ENCODE assay signal across 24 cellular contexts in genomic region chr12:113302466-113302865, GRCh38. TPM values are rescaled to one million over a fixed set of nuclear protein-coding genes. Genes with fewer than 3 reads are reported as not detected.
DNase-seq lines count a peak whose midpoint lies in the region; ATAC-seq, FAIRE-seq and TF ChIP-seq lines count a peak whose summit lies in the region.
"Had no signal": no experiment of that assay in that cellular context is flagged by ENCODE, and none has a peak within 500 bp of the region (broad histone marks: within the 10 kb centered on the region; RNA-seq: fewer than 3 reads in every experiment).

No MANE protein-coding gene starts in this region.

- no peak for ATAC-seq in K562
- ATAC-seq in heart left ventricle: no peak
- ATAC-seq: activated CD4-positive, CD25-positive, alpha-beta regulatory T cell treated with anti-CD3 and anti-CD28 coated beads, Interleukin-2, amount 50 U/mL, for 24 hours; body of pancreas; psoas muscle had no signal

- no peak for DNase-seq in activated CD4-positive, alpha-beta T cell treated with anti-CD3 and anti-CD28 coated beads, Interleukin-2, amount 10 ng/mL, durations not matched to agents 24 days and 14 days
- DNase-seq in activated CD4-positive, alpha-beta T cell treated with anti-CD3 and anti-CD28 coated beads, Interleukin-2, amount 50 U/mL, for 48 hours: no peak
- DNase-seq in OCI-LY7 (ENCODE audit: low spot score) (no peak), K562 (ENCODE audit: extremely low read depth in 1 of 4, low spot score in 3 of 4) (no peak), putamen (ENCODE audit: low spot score) (peak; percentile 49), MM.1S (no peak), heart left ventricle (no peak), KBM-7 (no peak)
- DNase-seq: activated T-cell treated with anti-CD3 and anti-CD28 coated beads, Interleukin-2, amount 50 U/mL, for 48 hours; body of pancreas; DMS79; H9; IMR-90; kidney glomerular epithelial cell; NCI-H1105 treated with DMSO at 0.1 percent for 48 hours; NCI-H2081 treated with DMSO at 0.1 percent for 48 hours; NCI-H82; Right ventricle myocardium superior; SW 1271; upper lobe of left lung had no signal

- no peaks in the 10 kb centered on the region for H3K9me2 ChIP-seq in OCI-LY7 (ENCODE audit: insufficient read depth, low read length)
- H3K9me2 ChIP-seq in MM.1S (replicated peaks; ENCODE audit: insufficient read depth, low read length): no peaks in the 10 kb centered on the region

- no peak for TF ChIP-seq EP300 in K562 (IDR thresholded peaks at IDR 0.05; ENCODE audit: low read length)

- in situ Hi-C loops in K562 (cut with MboI) (no loop called here), KBM-7 (cut with MboI; ENCODE audit: low pct_unique_long_range_greater_than_20kb, low sequenced_read_pairs) (no loop called here)

- H4K20me1 ChIP-seq in OCI-LY7 (ENCODE audit: insufficient read depth, low read length): no peaks in the 10 kb centered on the region
- H4K20me1 ChIP-seq in K562 (replicated peaks; ENCODE audit: control insufficient read depth, insufficient read depth, low read length): no peaks in the 10 kb centered on the region
- H4K20me1 ChIP-seq in MM.1S (ENCODE audit: insufficient read depth, low read length): no peaks in the 10 kb centered on the region

- TSS peak; percentile 32 for BruUV-seq in OCI-LY7 (replicated peaks; lab: Mats Ljungman, UMichigan)
- no TSS peak for BruUV-seq in K562 (replicated peaks; lab: Mats Ljungman, UMichigan)

- TF ChIP-seq CTCF in OCI-LY7 (conservative IDR thresholded peaks at IDR 0.05; ENCODE audit: low read length): no peak
- no peak for TF ChIP-seq CTCF in K562 (IDR thresholded peaks at IDR 0.05 in 2 of 3, conservative IDR thresholded peaks at IDR 0.05 in 1 of 3; ENCODE audit: insufficient read depth in 2 of 3, low read depth in 1 of 3, low read length in 3 of 3)
- TF ChIP-seq CTCF in MM.1S (IDR thresholded peaks at IDR 0.05; ENCODE audit: low read length): no peak
- no peak for TF ChIP-seq CTCF in heart left ventricle (IDR thresholded peaks at IDR 0.05)

- no peak overlapping the region for H3K4me2 ChIP-seq in OCI-LY7 (ENCODE audit: low read length)
- no peak overlapping the region for H3K4me2 ChIP-seq in K562 (ENCODE audit: insufficient read depth, low read length)
- no peak overlapping the region for H3K4me2 ChIP-seq in MM.1S (ENCODE audit: low read depth, low read length)

- no peaks in the 10 kb centered on the region for H3K9me3 ChIP-seq in OCI-LY7 (ENCODE audit: low read length)
- H3K9me3 ChIP-seq in K562 (replicated peaks; ENCODE audit: control insufficient read depth, insufficient read depth, low read depth, low read length): no peaks in the 10 kb centered on the region
- no peaks in the 10 kb centered on the region for H3K9me3 ChIP-seq in MM.1S (replicated peaks; ENCODE audit: insufficient read depth, low read length)
- no peaks in the 10 kb centered on the region for H3K9me3 ChIP-seq in heart left ventricle
- H3K9me3 ChIP-seq: body of pancreas, psoas muscle, upper lobe of left lung had no signal

- no peaks in the 10 kb centered on the region for H3K9me1 ChIP-seq in K562 (ENCODE audit: control insufficient read depth, insufficient read depth, low read length)

- POLR2A ChIA-PET in OCI-LY7 (lab: Charles Lee): no interaction called here
- POLR2A ChIA-PET in K562 (lab: Yijun Ruan, JAX): interaction anchor here (1.1 to 1.3 kb wide), 2 partner anchors 12 to 658 kb away, joined by 3 to 4 read pairs; no protein-coding TSS in a partner anchor

- no peaks in the 10 kb centered on the region for H3K27me3 Mint-ChIP-seq in activated CD4-positive, alpha-beta T cell treated with anti-CD3 and anti-CD28 coated beads, Interleukin-2, amount 10 ng/mL, durations not matched to agents 24 days and 14 days

- no peaks in the 10 kb centered on the region for H3F3A ChIP-seq in MM.1S (ENCODE audit: insufficient read depth, low read length)

- H2AFZ ChIP-seq in OCI-LY7 (ENCODE audit: low read length): no peak overlapping the region
- H2AFZ ChIP-seq in K562 (ENCODE audit: low read depth, low read length): no peak overlapping the region
- H2AFZ ChIP-seq in MM.1S (ENCODE audit: low read length): no peak overlapping the region

- TF ChIP-seq POLR2A in K562 (conservative IDR thresholded peaks at IDR 0.05) (no peak), heart left ventricle (IDR thresholded peaks at IDR 0.05) (no peak)

- peak overlapping the region; percentile 43 for H3K4me3 Mint-ChIP-seq in activated CD4-positive, alpha-beta T cell treated with anti-CD3 and anti-CD28 coated beads, Interleukin-2, amount 10 ng/mL, durations not matched to agents 24 days and 14 days
- H3K4me3 Mint-ChIP-seq: H9 had no signal

- H3K79me2 ChIP-seq in OCI-LY7 (ENCODE audit: insufficient read depth, low read depth, low read length) (no peaks in the 10 kb centered on the region), K562 (ENCODE audit: control insufficient read depth, insufficient read depth, low read length) (no peaks in the 10 kb centered on the region), MM.1S (ENCODE audit: low read length) (no peaks in the 10 kb centered on the region)

- H3K4me3 ChIP-seq in OCI-LY7 (ENCODE audit: low read depth, low read length, poor library complexity, severe bottlenecking) (no peak overlapping the region), K562 (no peak overlapping the region), MM.1S (ENCODE audit: low read length) (no peak overlapping the region), heart left ventricle (no peak overlapping the region)
- H3K4me3 ChIP-seq: body of pancreas, lung, psoas muscle, upper lobe of left lung had no signal

- FAIRE-seq in K562 (lab: Jason Lieb, UNC): no peak

- H3K4me1 ChIP-seq in OCI-LY7 (ENCODE audit: insufficient read depth, low read length, poor library complexity, severe bottlenecking): no peaks in the 10 kb centered on the region
- H3K4me1 ChIP-seq in K562 (replicated peaks in 1 of 2; ENCODE audit: control insufficient read depth in 2 of 2, insufficient read depth in 2 of 2, low read length in 2 of 2): peaks cover 30 to 31% of the 10 kb centered on the region in 2 experiments; a peak in 4 of 5 replicates
- no peaks in the 10 kb centered on the region for H3K4me1 ChIP-seq in MM.1S (ENCODE audit: low read length)
- H3K4me1 ChIP-seq in heart left ventricle: peaks cover 0 to 30% (median 23%) of the 10 kb centered on the region in 12 donors

- H3K27me3 ChIP-seq in K562 (ENCODE audit: control insufficient read depth in 2 of 2, insufficient read depth in 2 of 2, low read length in 2 of 2) (no peaks in the 10 kb centered on the region), MM.1S (replicated peaks; ENCODE audit: insufficient read depth, low read length) (no peaks in the 10 kb centered on the region), heart left ventricle (no peaks in the 10 kb centered on the region)
- H3K27me3 ChIP-seq: body of pancreas, upper lobe of left lung had no signal

- WGBS in K562 (ENCODE audit: insufficient coverage, low coverage, missing lambda C conversion rate): 62% methylated on average over 8 of the region's 8 CpGs
- 81 to 95% (median 92%) methylated on average over 8 of the region's 8 CpGs for WGBS in heart left ventricle, 4 donors

- peaks cover 39% of the 10 kb centered on the region for H3K36me3 Mint-ChIP-seq in activated CD4-positive, alpha-beta T cell treated with anti-CD3 and anti-CD28 coated beads, Interleukin-2, amount 10 ng/mL, durations not matched to agents 24 days and 14 days (ENCODE audit: low read depth)

- no peak for TF ChIP-seq RAD21 in K562 (CRISPR knock-in tag; conservative IDR thresholded peaks at IDR 0.05 in 1 of 2, IDR thresholded peaks at IDR 0.05 in 1 of 2)

- peaks cover 92% of the 10 kb centered on the region for H3K36me3 ChIP-seq in OCI-LY7 (ENCODE audit: insufficient read depth, low read length)
- H3K36me3 ChIP-seq in K562 (ENCODE audit: control insufficient read depth, insufficient read depth, low read length): peaks cover 32% of the 10 kb centered on the region; the same call in 2 of the 3 replicates
- H3K36me3 ChIP-seq in MM.1S (replicated peaks; ENCODE audit: insufficient read depth, low read length): no peaks in the 10 kb centered on the region
- H3K36me3 ChIP-seq in heart left ventricle: peaks cover 0 to 69% (median 54%) of the 10 kb centered on the region in 9 donors

- H3K9me3 Mint-ChIP-seq in activated CD4-positive, alpha-beta T cell treated with anti-CD3 and anti-CD28 coated beads, Interleukin-2, amount 10 ng/mL, durations not matched to agents 24 days and 14 days: no peaks in the 10 kb centered on the region
- H3K9me3 Mint-ChIP-seq: H9 had no signal

- H3K27ac ChIP-seq in OCI-LY7 (ENCODE audit: low read depth, low read length, poor library complexity, severe bottlenecking) (no peak overlapping the region), K562 (ENCODE audit: extremely low read depth, low read depth, low read length) (no peak overlapping the region), MM.1S (ENCODE audit: low read length) (no peak overlapping the region), heart left ventricle (no peak overlapping the region)
- H3K27ac ChIP-seq: body of pancreas, epithelial cell of prostate, psoas muscle, upper lobe of left lung had no signal

- intact Hi-C loops in activated CD4-positive, alpha-beta T cell treated with anti-CD3 and anti-CD28 coated beads, Interleukin-2, amount 10 ng/mL, durations not matched to agents 24 days and 14 days (cut with micrococcal nuclease): no loop called here
- intact Hi-C loops in OCI-LY7 (cut with micrococcal nuclease; ENCODE audit: unreplicated experiment): no loop called here
- intact Hi-C loops in K562 (cut with micrococcal nuclease): no loop called here
- intact Hi-C loops in heart left ventricle (cut with DNase I): no loop called here

- H3K27ac Mint-ChIP-seq in activated CD4-positive, alpha-beta T cell treated with anti-CD3 and anti-CD28 coated beads, Interleukin-2, amount 10 ng/mL, durations not matched to agents 24 days and 14 days: peak overlapping the region; percentile 52

- peaks cover 17% of the 10 kb centered on the region for H3K4me1 Mint-ChIP-seq in activated CD4-positive, alpha-beta T cell treated with anti-CD3 and anti-CD28 coated beads, Interleukin-2, amount 10 ng/mL, durations not matched to agents 24 days and 14 days

- CTCF ChIA-PET in OCI-LY7 (lab: Charles Lee; ENCODE audit: unreplicated experiment): interaction anchor here (0.6 kb wide), 1 partner anchor 1373 kb away, joined by 4 read pairs; no protein-coding TSS in a partner anchor
- CTCF ChIA-PET in K562 (lab: Yijun Ruan, JAX; ENCODE audit: low intra/inter-chr PET ratio): no interaction called here

- H3K9ac ChIP-seq in K562 (ENCODE audit: insufficient read depth in 1 of 2, low read depth in 2 of 2, low read length in 2 of 2) (no peak overlapping the region), MM.1S (ENCODE audit: low read length) (no peak overlapping the region)

RNA-seq across cellular contexts. Expression of gene SLC8B1, which starts 32.4 kb away (rescaled TPM):
- 19.5 and 20.0 TPM in 2 replicates for total RNA-seq in activated CD4-positive, alpha-beta T cell treated with anti-CD3 and anti-CD28 coated beads, Interleukin-2, amount 10 ng/mL, durations not matched to agents 24 days and 14 days
- total RNA-seq in OCI-LY7 (2014; rRNA removed; shearing (Covaris generic)): 40.6 and 47.1 TPM in 2 replicates
- total RNA-seq in OCI-LY7 (2022) (57.2 and 69.1 TPM in 2 replicates), K562 (2014; rRNA removed) (18.5 and 26.3 TPM in 2 replicates), K562 (2014; rRNA removed; fragmentation: Illumina TruSeq; extraction: Trizol) (12.6 and 18.1 TPM in 2 replicates), K562 (2015; rRNA removed; fragmentation: Illumina TruSeq; extraction: Trizol) (21.0 and 21.2 TPM in 2 replicates), K562 (2021) (31.8 and 34.1 TPM in 2 replicates), heart left ventricle (10 to 100 TPM in 8 of 9 donors, 1 to 10 TPM in 1; 9.7 to 33.2 (median 12.3) TPM)
- 58.8 and 108 TPM in 2 replicates for total RNA-seq in K562 (2011; cell fraction: chromatin; rRNA removed; ENCODE audit: low replicate concordance)
- 66.5 and 71.5 TPM in 2 replicates for total RNA-seq in K562 (2011; cell fraction: nucleolus; rRNA removed)
- 58.5 and 61.2 TPM in 2 replicates for total RNA-seq in K562 (2011; cell fraction: nucleoplasm; rRNA removed)
- polyA plus RNA-seq in K562 (2011; rRNA removed) (18.2 and 25.0 TPM in 2 replicates), K562 (2014; fragmentation: Illumina TruSeq; extraction: Trizol) (23.0 and 24.1 TPM in 2 replicates), K562 (2014; fragmentation: Nextera tagmentation; extraction: Ambion mirVana) (under 1 TPM; 0.86 to 0.87 TPM), K562 (2014; rRNA removed) (25.2 and 26.5 TPM in 2 replicates), heart left ventricle (1 to 10 TPM; 8.8 to 8.9 TPM)
- polyA plus RNA-seq in K562 (2011; cell fraction: cytosol; rRNA removed): 35.8 and 50.0 TPM in 2 replicates
- 70.2 and 99.8 TPM in 2 replicates for polyA plus RNA-seq in K562 (2011; cell fraction: nucleus; rRNA removed)
- polyA plus RNA-seq in K562 (2012): 20.5 and 24.5 TPM in 2 replicates
- 19.1 and 29.2 TPM in 2 replicates for polyA minus RNA-seq in K562 (2011; rRNA and poly(A)+ RNA removed)
- 18.6 and 20.4 TPM in 2 replicates for polyA minus RNA-seq in K562 (2011; cell fraction: cytosol; rRNA and poly(A)+ RNA removed)
- polyA minus RNA-seq in K562 (2011; cell fraction: nucleus; rRNA and poly(A)+ RNA removed): 27.6 and 36.0 TPM in 2 replicates

RNA-seq across cellular contexts. Expression of gene PLBD2, which starts 55.9 kb away (rescaled TPM):
- 16.0 and 16.3 TPM in 2 replicates for total RNA-seq in activated CD4-positive, alpha-beta T cell treated with anti-CD3 and anti-CD28 coated beads, Interleukin-2, amount 10 ng/mL, durations not matched to agents 24 days and 14 days
- 2.3 and 3.4 TPM in 2 replicates for total RNA-seq in OCI-LY7 (2014; rRNA removed; shearing (Covaris generic))
- total RNA-seq in OCI-LY7 (2022) (9.1 and 14.4 TPM in 2 replicates), K562 (2014; rRNA removed) (7.2 and 9.1 TPM in 2 replicates), K562 (2014; rRNA removed; fragmentation: Illumina TruSeq; extraction: Trizol) (1.3 and 2.4 TPM in 2 replicates), K562 (2015; rRNA removed; fragmentation: Illumina TruSeq; extraction: Trizol) (4.1 and 4.4 TPM in 2 replicates), K562 (2021) (33.1 and 37.4 TPM in 2 replicates), heart left ventricle (10 to 100 TPM; 28.8 to 66.6 (median 33.6) TPM)
- 26.2 and 43.8 TPM in 2 replicates for total RNA-seq in K562 (2011; cell fraction: chromatin; rRNA removed; ENCODE audit: low replicate concordance)
- 42.6 and 46.5 TPM in 2 replicates for total RNA-seq in K562 (2011; cell fraction: nucleolus; rRNA removed)
- total RNA-seq in K562 (2011; cell fraction: nucleoplasm; rRNA removed): 41.1 and 61.7 TPM in 2 replicates
- polyA plus RNA-seq in K562 (2011; rRNA removed) (5.5 and 7.8 TPM in 2 replicates), K562 (2014; fragmentation: Illumina TruSeq; extraction: Trizol) (31.3 and 33.7 TPM in 2 replicates), K562 (2014; fragmentation: Nextera tagmentation; extraction: Ambion mirVana) (1 to 10 TPM; 5.0 to 6.0 TPM), K562 (2014; rRNA removed) (16.4 and 17.6 TPM in 2 replicates), heart left ventricle (10 to 100 TPM; 15.6 to 17.5 TPM)
- 11.4 and 15.3 TPM in 2 replicates for polyA plus RNA-seq in K562 (2011; cell fraction: cytosol; rRNA removed)
- 8.5 and 11.2 TPM in 2 replicates for polyA plus RNA-seq in K562 (2011; cell fraction: nucleus; rRNA removed)
- 18.7 and 28.0 TPM in 2 replicates for polyA plus RNA-seq in K562 (2012)
- 7.4 and 11.0 TPM in 2 replicates for polyA minus RNA-seq in K562 (2011; rRNA and poly(A)+ RNA removed)
- polyA minus RNA-seq in K562 (2011; cell fraction: cytosol; rRNA and poly(A)+ RNA removed): 21.5 and 26.5 TPM in 2 replicates
- polyA minus RNA-seq in K562 (2011; cell fraction: nucleus; rRNA and poly(A)+ RNA removed): 6.9 and 7.3 TPM in 2 replicates
